In the genomic region with DNA sequence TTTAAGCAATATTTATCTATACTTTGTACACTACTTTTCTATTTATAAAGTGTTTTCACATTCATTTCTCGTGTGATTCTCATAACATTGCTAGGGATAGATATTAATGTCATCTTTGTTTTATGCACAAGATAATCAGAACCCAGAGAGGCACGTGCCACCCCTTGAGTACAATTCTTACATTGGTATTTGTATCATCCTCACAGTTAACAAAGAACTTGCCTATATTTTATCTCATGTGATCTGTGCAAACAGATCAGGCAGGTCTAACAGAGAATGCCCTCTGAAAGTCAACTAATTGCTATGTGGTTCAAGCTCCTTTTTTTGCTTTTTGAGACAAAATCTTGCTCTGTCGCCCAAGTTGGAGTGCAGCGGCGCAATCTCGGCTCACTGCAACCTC, we compare ENCODE assay signal across 27 cellular contexts.
A peak's percentile ranks its signal among the peaks of the same experiment; 100 is the strongest.
DNase-seq lines count a peak whose midpoint lies in the region; ATAC-seq lines count a peak whose summit lies in the region.
"Had no signal": no experiment of that assay in that cellular context is flagged by ENCODE, and none has a peak within 500 bp of the region (broad histone marks: within the 10 kb centered on the region; RNA-seq: fewer than 3 reads in every experiment).

No MANE protein-coding gene starts in this region.

- intact Hi-C loops in posterior cingulate gyrus (cut with DNase I), result no loop called here

- no peak for ATAC-seq in GM18870 (IDR thresholded peaks at IDR 0.05; ENCODE audit: unreplicated experiment)
- ATAC-seq: A549; CD8-positive, alpha-beta T cell had no signal

- DNase-seq in COLO829 (ENCODE audit: low spot score) (peak; percentile 35), SK-MEL-5 (ENCODE audit: low read depth, low spot score) (peak; percentile 61), foreskin melanocyte (peak; percentile 94), posterior cingulate gyrus (no peak)
- no peak for DNase-seq in activated CD4-positive, alpha-beta T cell treated with anti-CD3 and anti-CD28 coated beads, Interleukin-2, amount 50 U/mL, for 1 hour
- DNase-seq: 8988T; ACHN; AML-193; BE2C; C1 segment of cervical spinal cord; Caco-2; Calu3; CD4-positive, alpha-beta memory T cell; CD4-positive, alpha-beta T cell; CD4-positive, CD25-positive, alpha-beta regulatory T cell; CD8-positive, alpha-beta memory T cell; CD8-positive, alpha-beta T cell; COR-L47; DMS 273 treated with DMSO at 0.1 percent for 48 hours; DMS153; DMS53; DMS79; DMS79 treated with DMSO at 0.1 percent for 48 hours; DND-41; EL had no signal

- in situ Hi-C loops in SK-MEL-5 (cut with HindIII; ENCODE audit: low pct_unique_long_range_greater_than_20kb, low sequenced_read_pairs), result no loop called here

Comparison
In these comparisons a context has a peak if more than half of its experiments do, and no peak if none do; other contexts are left out.
1. DNase-seq: peak in COLO829 (single experiment), SK-MEL-5 (single experiment) and foreskin melanocyte (single experiment); none in activated CD4-positive, alpha-beta T cell treated with anti-CD3 and anti-CD28 coated beads, Interleukin-2, amount 50 U/mL, for 1 hour (single experiment) and posterior cingulate gyrus (0 of 10).